ENCODE assay signal across 8 cellular contexts in genomic region chr14:77459072-77459723, GRCh38. TPM values are rescaled to one million over a fixed set of nuclear protein-coding genes. Genes with fewer than 3 reads are reported as not detected.
DNase-seq lines count a peak whose midpoint lies in the region; ATAC-seq and TF ChIP-seq lines count a peak whose summit lies in the region.

No MANE protein-coding gene starts in this region.

- peak; percentile 3 for DNase-seq in GF-D8 (lab: John Stamatoyannopoulos, UW)
- DNase-seq in MV-4-11 (lab: John Stamatoyannopoulos, UW), result peak; percentile 65
- peak; percentile 8 for DNase-seq in T-helper 22 cell (ENCODE audit: low read depth)
- DNase-seq in body of pancreas, result peak; percentile 39 to 71 (median 54)
- DNase-seq in iris pigment epithelial cell (ENCODE audit: low read depth), result peak; percentile 80
- no peak for DNase-seq in spleen
- no peak for DNase-seq in GM19240 (ENCODE audit: insufficient read length, low spot score)

- H3K4me3 ChIP-seq in body of pancreas (peak overlapping the region in 1 of 2 donors; percentile 94), spleen (peak overlapping the region; percentile 78 to 100 (median 94))

- H3K27me3 ChIP-seq in body of pancreas (no peaks in the 10 kb centered on the region), spleen (replicated peaks in 1 of 7) (no peaks in the 10 kb centered on the region)

- intact Hi-C loops in body of pancreas (cut with DNase I) (loop anchor here (10.0 kb wide), 1 partner anchor 74 kb away; no protein-coding TSS in a partner anchor), spleen (cut with DNase I; ENCODE audit: low total_unique reads) (loop anchor here (5.0 to 10.0 kb wide), 4 partner anchors 82 to 256 kb away; partner anchors contain the start of genes SAMD15, SPTLC2 and TMED8)

- no peak for ATAC-seq in body of pancreas
- no peak for ATAC-seq in HG03571 (IDR thresholded peaks at IDR 0.05; ENCODE audit: unreplicated experiment)

- H3K27ac ChIP-seq in body of pancreas, result no peak overlapping the region
- H3K27ac ChIP-seq in spleen, result peak overlapping the region in 4 of 8 donors; percentile 90 to 95 (median 92)

- peak in 5 of 7 experiments; percentile 25 to 45 (median 34) for TF ChIP-seq CTCF in body of pancreas (IDR thresholded peaks at IDR 0.05)
- TF ChIP-seq CTCF in spleen (IDR thresholded peaks at IDR 0.05 in 8 of 11, conservative IDR thresholded peaks at IDR 0.05 in 3 of 11), result peak in 9 of 11 experiments; percentile 41 to 73 (median 58)

- H3K36me3 ChIP-seq in body of pancreas (replicated peaks in 1 of 2; ENCODE audit: insufficient read depth in 1 of 2, low read depth in 2 of 2) (peaks cover 0 to 21% of the 10 kb centered on the region in 2 donors), spleen (peaks cover 5 to 49% (median 46%) of the 10 kb centered on the region in 6 donors)

- H3K4me1 ChIP-seq in body of pancreas (peaks cover 20% of the 10 kb centered on the region), spleen (peaks cover 20 to 57% (median 35%) of the 10 kb centered on the region in 6 donors)

- H3K9me3 ChIP-seq in body of pancreas (no peaks in the 10 kb centered on the region), spleen (no peaks in the 10 kb centered on the region)

- 28 to 31% methylated on average over 13 of the region's 13 CpGs for WGBS in body of pancreas, 2 donors
- 38 to 46% (median 43%) methylated on average over 13 of the region's 13 CpGs for WGBS in spleen, 5 donors

- no peak for TF ChIP-seq POLR2A in body of pancreas (IDR thresholded peaks at IDR 0.05)
- no peak for TF ChIP-seq POLR2A in spleen (IDR thresholded peaks at IDR 0.05)

RNA-seq across cellular contexts. Expression of gene AHSA1, which starts 1.3 kb away (rescaled TPM):
- total RNA-seq in body of pancreas, result 10 to 100 TPM; 25.1 to 35.3 TPM
- 100 to 1,000 TPM in 1 of 7 donors, 10 to 100 TPM in 6; 55.2 to 126 (median 95.0) TPM for total RNA-seq in spleen
- 10 to 100 TPM; 41.5 to 81.0 (median 73.6) TPM for polyA plus RNA-seq in spleen

RNA-seq across cellular contexts. Expression of gene VIPAS39, which starts 1.8 kb away (rescaled TPM):
- total RNA-seq in body of pancreas (10 to 100 TPM in 1 of 2 donors, 1 to 10 TPM in 1; 6.3 to 17.1 TPM), spleen (10 to 100 TPM; 13.4 to 24.3 (median 18.5) TPM)
- 10 to 100 TPM in 1 of 3 donors, 1 to 10 TPM in 2; 9.8 to 10.8 (median 9.8) TPM for polyA plus RNA-seq in spleen

RNA-seq across cellular contexts. Expression of gene NOXRED1, which starts 35.9 kb away (rescaled TPM):
- 1 to 10 TPM in 1 of 2 donors, under 1 TPM in 1; 0.52 to 5.3 TPM for total RNA-seq in body of pancreas
- total RNA-seq in spleen, result 1 to 10 TPM in 2 of 7 donors, under 1 TPM in 5; 0.46 to 1.2 (median 0.82) TPM
- under 1 TPM; 0.30 to 0.59 (median 0.32) TPM for polyA plus RNA-seq in spleen

RNA-seq across cellular contexts. Expression of gene ISM2, which starts 39.4 kb away (rescaled TPM):
- total RNA-seq in body of pancreas, result not detected
- under 1 TPM in 5 of 7 donors, not detected in 2; 0.13 to 0.56 (median 0.43) TPM for total RNA-seq in spleen
- not detected for polyA plus RNA-seq in spleen

Comparison
In these comparisons a context has a peak if more than half of its experiments do, and no peak if none do; other contexts are left out.
1. DNase-seq: peak in GF-D8 (single experiment), MV-4-11 (single experiment), T-helper 22 cell (single experiment), body of pancreas (4 of 4) and iris pigment epithelial cell (single experiment); none in spleen (single experiment) and GM19240 (single experiment).